In the genomic region with DNA sequence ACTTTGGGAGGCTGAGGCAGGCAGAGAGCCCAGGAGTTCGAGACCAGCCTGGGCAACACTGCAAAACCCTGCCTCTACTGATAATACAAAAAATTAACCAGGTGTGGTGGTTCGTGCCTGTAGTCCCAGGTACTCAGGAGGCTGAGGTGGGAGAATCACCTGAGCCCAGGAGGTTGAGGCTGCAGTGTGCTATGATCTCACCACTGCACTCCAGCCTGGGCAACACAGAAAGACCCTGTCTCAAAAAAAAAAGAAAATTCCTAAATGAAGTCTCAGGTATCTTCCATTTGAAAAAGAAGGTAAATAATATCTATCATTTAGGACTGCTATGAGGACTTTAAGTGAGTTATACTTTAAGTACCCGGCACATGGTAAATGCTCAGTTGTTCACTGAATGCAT, we compare ENCODE assay signal across 1 cellular context.
TF ChIP-seq lines count a peak whose summit lies in the region.

No MANE protein-coding gene starts in this region.

TF ChIP-seq in GM12878, 131 proteins besides CTCF, POLR2A, EP300 and RAD21:
- TF ChIP-seq, protein P1, sequence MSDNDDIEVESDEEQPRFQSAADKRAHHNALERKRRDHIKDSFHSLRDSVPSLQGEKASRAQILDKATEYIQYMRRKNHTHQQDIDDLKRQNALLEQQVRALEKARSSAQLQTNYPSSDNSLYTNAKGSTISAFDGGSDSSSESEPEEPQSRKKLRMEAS (IDR thresholded peaks at IDR 0.05; ENCODE audit: low read depth, low read length), result no peak
- TF ChIP-seq EED (IDR thresholded peaks at IDR 0.05; ENCODE audit: low read depth) (no peak), SMC3 (IDR thresholded peaks at IDR 0.05; ENCODE audit: borderline replicate concordance, low read length) (no peak), NBN (IDR thresholded peaks at IDR 0.05) (no peak), SPI1 (IDR thresholded peaks at IDR 0.05; ENCODE audit: borderline replicate concordance, insufficient read depth, low read depth, low read length) (no peak), PAX8 (IDR thresholded peaks at IDR 0.05) (no peak), SREBF1 (IDR thresholded peaks at IDR 0.05; ENCODE audit: low read length) (no peak)
- TF ChIP-seq, protein P2, sequence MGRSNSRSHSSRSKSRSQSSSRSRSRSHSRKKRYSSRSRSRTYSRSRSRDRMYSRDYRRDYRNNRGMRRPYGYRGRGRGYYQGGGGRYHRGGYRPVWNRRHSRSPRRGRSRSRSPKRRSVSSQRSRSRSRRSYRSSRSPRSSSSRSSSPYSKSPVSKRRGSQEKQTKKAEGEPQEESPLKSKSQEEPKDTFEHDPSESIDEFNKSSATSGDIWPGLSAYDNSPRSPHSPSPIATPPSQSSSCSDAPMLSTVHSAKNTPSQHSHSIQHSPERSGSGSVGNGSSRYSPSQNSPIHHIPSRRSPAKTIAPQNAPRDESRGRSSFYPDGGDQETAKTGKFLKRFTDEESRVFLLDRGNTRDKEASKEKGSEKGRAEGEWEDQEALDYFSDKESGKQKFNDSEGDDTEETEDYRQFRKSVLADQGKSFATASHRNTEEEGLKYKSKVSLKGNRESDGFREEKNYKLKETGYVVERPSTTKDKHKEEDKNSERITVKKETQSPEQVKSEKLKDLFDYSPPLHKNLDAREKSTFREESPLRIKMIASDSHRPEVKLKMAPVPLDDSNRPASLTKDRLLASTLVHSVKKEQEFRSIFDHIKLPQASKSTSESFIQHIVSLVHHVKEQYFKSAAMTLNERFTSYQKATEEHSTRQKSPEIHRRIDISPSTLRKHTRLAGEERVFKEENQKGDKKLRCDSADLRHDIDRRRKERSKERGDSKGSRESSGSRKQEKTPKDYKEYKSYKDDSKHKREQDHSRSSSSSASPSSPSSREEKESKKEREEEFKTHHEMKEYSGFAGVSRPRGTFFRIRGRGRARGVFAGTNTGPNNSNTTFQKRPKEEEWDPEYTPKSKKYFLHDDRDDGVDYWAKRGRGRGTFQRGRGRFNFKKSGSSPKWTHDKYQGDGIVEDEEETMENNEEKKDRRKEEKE (IDR thresholded peaks at IDR 0.05), result no peak
